In genomic region chr1:112836642-112837041, GRCh38 we compare ENCODE assay signal across 17 cellular contexts.
"Had no signal": no experiment of that assay in that cellular context is flagged by ENCODE, and none has a peak within 500 bp of the region (broad histone marks: within the 10 kb centered on the region; RNA-seq: fewer than 3 reads in every experiment).

No MANE protein-coding gene starts in this region.

- H3K27me3 ChIP-seq: colonic mucosa, neural progenitor cell, pancreas, spleen, upper lobe of right lung had no signal

- H2AFZ ChIP-seq: neural progenitor cell had no signal

- H3K4me2 ChIP-seq: neural progenitor cell had no signal

- H3K36me3 ChIP-seq: colonic mucosa, lower lobe of right lung, neural progenitor cell, pancreas, spleen, upper lobe of right lung had no signal

- H3K27ac ChIP-seq: colonic mucosa, lower lobe of right lung, neural progenitor cell, pancreas, spleen, upper lobe of right lung had no signal

- ATAC-seq: activated CD8-positive, alpha-beta T cell treated with anti-CD3 and anti-CD28 coated beads for 36 hours; activated T-cell treated with anti-CD3 and anti-CD28 coated beads, Interleukin-2, amount 50 U/mL, for 4 hours; lower lobe of right lung; pancreas; sciatic nerve; stimulated activated naive CD8-positive, alpha-beta T cell treated with anti-CD3 and anti-CD28 coated beads, Interleukin-15, amount 100 ng/mL, for 72 hours; upper lobe of right lung; WTC11 had no signal

- H3K9me3 ChIP-seq: colonic mucosa, lower lobe of right lung, pancreas, spleen, upper lobe of right lung had no signal

- DNase-seq: activated CD4-positive, alpha-beta T cell treated with anti-CD3 and anti-CD28 coated beads for 4 hours; activated CD8-positive, alpha-beta T cell treated with anti-CD3 and anti-CD28 coated beads for 36 hours; activated gamma-delta T cell; activated T-cell treated with anti-CD3 and anti-CD28 coated beads, Interleukin-2, amount 50 U/mL, for 4 hours; amniotic stem cell; central memory CD4-positive, alpha-beta T cell; colonic mucosa; head of caudate nucleus; lower lobe of right lung; midbrain; pancreas; spleen; stimulated activated naive CD8-positive, alpha-beta T cell treated with anti-CD3 and anti-CD28 coated beads, Interleukin-15, amount 100 ng/mL, for 72 hours; upper lobe of right lung had no signal

- H3K9ac ChIP-seq: neural progenitor cell had no signal

- H3K4me1 ChIP-seq: colonic mucosa, pancreas had no signal

- H3K4me3 ChIP-seq: colonic mucosa, lower lobe of right lung, neural progenitor cell, pancreas, spleen, upper lobe of right lung had no signal
